8 cellular contexts compared by ENCODE assay signal in genomic region chr2:11829324-11829946, GRCh38.
A peak's percentile ranks its signal among the peaks of the same experiment; 100 is the strongest.
DNase-seq lines count a peak whose midpoint lies in the region; ATAC-seq and TF ChIP-seq lines count a peak whose summit lies in the region.

No MANE protein-coding gene starts in this region.

- H3K27ac Mint-ChIP-seq in H9, result peak overlapping the region; percentile 81 to 96 (median 88); a peak in 6 of 7 replicates
- peak overlapping the region; percentile 84 for H3K27ac Mint-ChIP-seq in activated naive CD8-positive, alpha-beta T cell treated with anti-CD3 and anti-CD28 coated beads, Interleukin-2, amount 50 U/mL, for 24 hours

- H3K23me2 ChIP-seq in H9 (ENCODE audit: insufficient read length, low read depth, low read length, poor library complexity, severe bottlenecking), result peaks cover 3% of the 10 kb centered on the region

- H3K9me3 Mint-ChIP-seq in H9, result peaks cover 0 to 2% of the 10 kb centered on the region in 2 experiments; a peak in 1 of 5 replicates
- H3K9me3 Mint-ChIP-seq in activated naive CD8-positive, alpha-beta T cell treated with anti-CD3 and anti-CD28 coated beads, Interleukin-2, amount 50 U/mL, for 24 hours, result peaks cover 7% of the 10 kb centered on the region

- H3K18ac ChIP-seq in H9 (ENCODE audit: insufficient read length, low read depth, low read length), result peak overlapping the region; percentile 38

- H2BK120ac ChIP-seq in H9 (ENCODE audit: low read depth, low read length, poor library complexity, severe bottlenecking), result no peak overlapping the region

- H3T11ph ChIP-seq in H9 (ENCODE audit: low read length), result no peak overlapping the region

- H2BK12ac ChIP-seq in H9 (ENCODE audit: insufficient read length, low read depth, low read length), result no peak overlapping the region

- no peak for TF ChIP-seq EP300 in upper lobe of left lung (IDR thresholded peaks at IDR 0.05)

- H3K4ac ChIP-seq in H9 (ENCODE audit: low read depth, low read length), result no peak overlapping the region

- TF ChIP-seq CTCF in H9 (conservative IDR thresholded peaks at IDR 0.05) (peak; percentile 75), upper lobe of left lung (IDR thresholded peaks at IDR 0.05) (peak in 5 of 6 experiments; percentile 16 to 42 (median 35))

- no peak overlapping the region for H3K23ac ChIP-seq in H9 (ENCODE audit: insufficient read length, low read depth, low read length)

- H2BK20ac ChIP-seq in H9 (ENCODE audit: low read depth, low read length, poor library complexity, severe bottlenecking), result no peak overlapping the region

- H3K27ac ChIP-seq in H9 (ENCODE audit: insufficient read length, low read depth, low read length) (peak overlapping the region; percentile 75), upper lobe of left lung (peak overlapping the region; percentile 69 to 79 (median 72))

- H3K27me3 Mint-ChIP-seq in H9 (ENCODE audit: low read depth), result no peaks in the 10 kb centered on the region; the same call in 1 of the 2 replicates
- no peaks in the 10 kb centered on the region for H3K27me3 Mint-ChIP-seq in activated naive CD8-positive, alpha-beta T cell treated with anti-CD3 and anti-CD28 coated beads, Interleukin-2, amount 50 U/mL, for 24 hours

- intact Hi-C loops in left cardiac atrium (cut with DNase I) (loop anchor here (2.0 to 10.0 kb wide), 2 partner anchors 1175 to 1177 kb away; no protein-coding TSS in a partner anchor), posterior cingulate gyrus (cut with DNase I) (loop anchor here (5.0 kb wide), 1 partner anchor 1178 kb away; no protein-coding TSS in a partner anchor)

- no peaks in the 10 kb centered on the region for H3K79me2 ChIP-seq in H9 (ENCODE audit: insufficient read depth, low read length)

- H4K91ac ChIP-seq in H9 (ENCODE audit: insufficient read length, low read depth, low read length), result no peak overlapping the region

- peaks cover 8% of the 10 kb centered on the region; the same call in 1 of the 2 replicates for H3K4me1 ChIP-seq in H9 (ENCODE audit: insufficient read depth, low read length)
- H3K4me1 ChIP-seq in upper lobe of left lung, result peaks cover 22 to 25% (median 23%) of the 10 kb centered on the region in 4 donors

- H4K5ac ChIP-seq in H9 (ENCODE audit: insufficient read length, low read depth, low read length), result no peak overlapping the region

- H3K36me3 Mint-ChIP-seq in H9 (ENCODE audit: insufficient read depth in 1 of 3, low read depth in 3 of 3), result peaks cover 0 to 2% (median 0%) of the 10 kb centered on the region in 3 experiments; a peak in 1 of 7 replicates
- peaks cover 10% of the 10 kb centered on the region for H3K36me3 Mint-ChIP-seq in activated naive CD8-positive, alpha-beta T cell treated with anti-CD3 and anti-CD28 coated beads, Interleukin-2, amount 50 U/mL, for 24 hours (ENCODE audit: low read depth)

- H2BK15ac ChIP-seq in H9 (ENCODE audit: low read depth, low read length), result no peak overlapping the region

- no peak for TF ChIP-seq POLR2A in upper lobe of left lung (IDR thresholded peaks at IDR 0.05)

- H3K56ac ChIP-seq in H9 (ENCODE audit: insufficient read length, low read depth, low read length), result no peak overlapping the region

- H3K9me3 ChIP-seq in H9 (ENCODE audit: control insufficient read depth, low read depth, low read length) (no peaks in the 10 kb centered on the region), upper lobe of left lung (peaks cover 0 to 4% (median 2%) of the 10 kb centered on the region in 4 donors)

- peak; percentile 93 for DNase-seq in ELF-1 (ENCODE audit: low read depth, low spot score)
- peak; percentile 91 for DNase-seq in H9
- peak; percentile 47 for DNase-seq in LoVo (ENCODE audit: low spot score)
- peak; percentile 10 for DNase-seq in SKM-1 (lab: John Stamatoyannopoulos, UW; ENCODE audit: unreplicated experiment)
- peak; percentile 68 for DNase-seq in activated naive CD8-positive, alpha-beta T cell treated with anti-CD3 and anti-CD28 coated beads, Interleukin-2, amount 50 U/mL, for 24 hours
- DNase-seq in left cardiac atrium, result peak; percentile 77
- peak in 9 of 10 donors; percentile 42 to 89 (median 70) for DNase-seq in posterior cingulate gyrus
- DNase-seq in upper lobe of left lung, result peak in 1 of 2 donors; percentile 70

- no peak overlapping the region for H3K9ac ChIP-seq in H9 (ENCODE audit: extremely low read depth, insufficient read length, low read length)

- peak overlapping the region in 1 of 2 experiments; percentile 36; a peak in 2 of 5 replicates for H3K4me3 Mint-ChIP-seq in H9
- peak overlapping the region; percentile 74 for H3K4me3 Mint-ChIP-seq in activated naive CD8-positive, alpha-beta T cell treated with anti-CD3 and anti-CD28 coated beads, Interleukin-2, amount 50 U/mL, for 24 hours

- H3K14ac ChIP-seq in H9 (ENCODE audit: insufficient read depth, low read length), result peak overlapping the region; percentile 42; the same call in 1 of the 2 replicates

- H3K27me3 ChIP-seq in H9 (ENCODE audit: insufficient read depth, low read length) (no peaks in the 10 kb centered on the region), upper lobe of left lung (no peaks in the 10 kb centered on the region)

- no peak overlapping the region for H2BK5ac ChIP-seq in H9 (ENCODE audit: insufficient read length, low read length)

- H3K4me3 ChIP-seq in upper lobe of left lung, result peak overlapping the region in 2 of 4 donors; percentile 33 to 41

- H2AK5ac ChIP-seq in H9 (ENCODE audit: insufficient read length, low read length), result no peak overlapping the region

- H3K4me1 Mint-ChIP-seq in H9, result peaks cover 16 to 25% of the 10 kb centered on the region in 2 experiments
- H3K4me1 Mint-ChIP-seq in activated naive CD8-positive, alpha-beta T cell treated with anti-CD3 and anti-CD28 coated beads, Interleukin-2, amount 50 U/mL, for 24 hours, result peaks cover 65% of the 10 kb centered on the region

- H3K36me3 ChIP-seq in upper lobe of left lung, result peaks cover 6 to 27% (median 11%) of the 10 kb centered on the region in 4 donors

- WGBS in H9 (ENCODE audit: extremely low coverage, insufficient read length, low lambda C conversion rate), result no CpG with 5 or more reads among the region's 11 CpGs
- 6 to 13% methylated on average over 6 to 11 of the region's 11 CpGs for WGBS in upper lobe of left lung, 2 donors

- H3K79me1 ChIP-seq in H9 (ENCODE audit: insufficient read depth, low read depth, low read length, poor library complexity, severe bottlenecking), result no peaks in the 10 kb centered on the region

- H3K4me2 ChIP-seq in H9 (ENCODE audit: insufficient read depth, insufficient read length, low read length), result peak overlapping the region; percentile 30

- H4K20me1 ChIP-seq in H9 (ENCODE audit: control insufficient read depth, insufficient read depth, insufficient read length), result no peaks in the 10 kb centered on the region

- no peak overlapping the region for H2AFZ ChIP-seq in H9 (ENCODE audit: low read length)

- peak; percentile 58 for ATAC-seq in activated naive CD8-positive, alpha-beta T cell treated with anti-CD3 and anti-CD28 coated beads, Interleukin-2, amount 50 U/mL, for 24 hours
- ATAC-seq in left cardiac atrium (peak; percentile 24 to 54), upper lobe of left lung (ENCODE audit: low FRiP score in 2 of 2) (peak; percentile 28 to 58)

- H4K8ac ChIP-seq in H9 (replicated peaks; ENCODE audit: insufficient read length, low read depth, low read length), result peak overlapping the region; percentile 15
